ENCODE assay signal across 8 cellular contexts in the genomic region with DNA sequence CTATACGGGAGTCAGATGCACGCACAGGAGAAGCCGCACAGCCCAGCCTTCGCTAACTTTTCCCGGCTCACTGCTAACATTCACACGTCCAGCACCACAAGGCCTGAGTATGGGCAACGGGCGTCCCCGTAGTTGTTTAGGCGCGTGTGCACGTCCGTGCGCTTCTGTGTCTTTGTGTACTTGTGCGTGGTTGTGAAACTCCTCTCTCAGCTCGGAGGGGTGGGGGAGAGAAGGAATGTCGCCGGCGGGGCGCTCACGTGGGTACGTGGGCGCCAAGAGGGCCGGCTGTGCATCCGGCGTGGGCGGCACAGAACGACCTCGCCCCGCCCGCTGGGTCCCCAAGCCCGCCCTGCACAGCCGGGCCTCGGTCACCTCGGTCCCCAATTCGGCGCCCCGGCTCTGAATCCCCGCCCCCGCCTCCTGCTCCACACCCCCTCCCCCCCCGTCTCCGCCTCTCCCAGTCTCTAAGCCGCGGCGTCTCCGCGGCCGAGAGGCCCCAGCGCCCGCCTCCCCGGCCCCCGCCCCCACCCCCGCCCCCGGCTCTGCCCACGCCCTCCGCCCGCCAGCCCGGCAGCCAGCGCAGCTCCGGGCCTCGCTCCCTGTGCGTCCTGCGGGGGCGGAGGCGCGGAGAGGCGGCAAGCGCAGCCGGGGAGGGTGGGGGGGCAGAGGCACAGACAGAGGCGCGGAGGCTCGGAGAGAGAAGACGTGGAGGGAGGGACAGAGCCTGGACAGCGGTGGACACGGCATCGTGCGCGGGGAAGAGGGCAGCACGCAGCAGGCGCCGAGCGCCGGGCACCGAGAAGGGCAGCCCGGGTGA. TPM values are rescaled to one million over a fixed set of nuclear protein-coding genes. Genes with fewer than 3 reads are reported as not detected.
DNase-seq lines count a peak whose midpoint lies in the region; ATAC-seq, FAIRE-seq and TF ChIP-seq lines count a peak whose summit lies in the region.

A gene with protein sequence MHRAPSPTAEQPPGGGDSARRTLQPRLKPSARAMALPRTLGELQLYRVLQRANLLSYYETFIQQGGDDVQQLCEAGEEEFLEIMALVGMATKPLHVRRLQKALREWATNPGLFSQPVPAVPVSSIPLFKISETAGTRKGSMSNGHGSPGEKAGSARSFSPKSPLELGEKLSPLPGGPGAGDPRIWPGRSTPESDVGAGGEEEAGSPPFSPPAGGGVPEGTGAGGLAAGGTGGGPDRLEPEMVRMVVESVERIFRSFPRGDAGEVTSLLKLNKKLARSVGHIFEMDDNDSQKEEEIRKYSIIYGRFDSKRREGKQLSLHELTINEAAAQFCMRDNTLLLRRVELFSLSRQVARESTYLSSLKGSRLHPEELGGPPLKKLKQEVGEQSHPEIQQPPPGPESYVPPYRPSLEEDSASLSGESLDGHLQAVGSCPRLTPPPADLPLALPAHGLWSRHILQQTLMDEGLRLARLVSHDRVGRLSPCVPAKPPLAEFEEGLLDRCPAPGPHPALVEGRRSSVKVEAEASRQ (plus strand): TSS at position 673 of the 817 bp plus-strand sequence. CDS start 158 bp downstream, outside the sequence.

- no peaks in the 10 kb centered on the region for H3K9me3 ChIP-seq in HUES6 (ENCODE audit: control insufficient read depth, insufficient read depth, low read depth, low read length)
- H3K9me3 ChIP-seq in OCI-LY3 (ENCODE audit: insufficient read depth, low read length): no peaks in the 10 kb centered on the region
- no peaks in the 10 kb centered on the region for H3K9me3 ChIP-seq in endothelial cell of umbilical vein (replicated peaks; ENCODE audit: control insufficient read depth, insufficient read depth, low read length)

- H4K20me1 ChIP-seq in OCI-LY3 (ENCODE audit: insufficient read depth, low read length): no peaks in the 10 kb centered on the region
- H4K20me1 ChIP-seq in endothelial cell of umbilical vein (replicated peaks; ENCODE audit: control insufficient read depth, extremely low read depth, insufficient read depth, low read length): no peaks in the 10 kb centered on the region

- peaks cover 61% of the 10 kb centered on the region for H3K4me1 Mint-ChIP-seq in Calu3 (ENCODE audit: low read depth, unreplicated experiment)

- no peak for FAIRE-seq in endothelial cell of umbilical vein (lab: Jason Lieb, UNC)

- dilution Hi-C loops in endothelial cell of umbilical vein (cut with MboI; ENCODE audit: extremely low pct_ligation_motif_present, low sequenced_read_pairs): no loop called here

- peak within 1 kb of the TSS; percentile 62 for H2AFZ ChIP-seq in OCI-LY3 (ENCODE audit: low read depth, low read length)
- peak within 1 kb of the TSS; percentile 65 for H2AFZ ChIP-seq in endothelial cell of umbilical vein (ENCODE audit: low read depth, low read length)

- H3K9ac ChIP-seq in HUES6 (ENCODE audit: low read length) (peak within 1 kb of the TSS; percentile 96), OCI-LY3 (ENCODE audit: low read length) (peak within 1 kb of the TSS; percentile 96), endothelial cell of umbilical vein (replicated peaks; ENCODE audit: extremely low read depth, insufficient read depth, low read length) (peak within 1 kb of the TSS; percentile 41)

- no peaks in the 10 kb centered on the region for H3K27me3 Mint-ChIP-seq in Calu3 (ENCODE audit: unreplicated experiment)

- TF ChIP-seq POLR2A in endothelial cell of umbilical vein (IDR thresholded peaks at IDR 0.05; ENCODE audit: low read depth, low read length): peak; percentile 57

- peak; percentile 97 for DNase-seq in Calu3
- peak; percentile 91 for DNase-seq in activated CD8-positive, alpha-beta memory T cell treated with anti-CD3 and anti-CD28 coated beads, Interleukin-2, amount 50 U/mL, for 48 hours
- DNase-seq in endothelial cell of umbilical vein (ENCODE audit: low read depth, low spot score): peak; percentile 89
- peak; percentile 77 for DNase-seq in middle frontal gyrus (ENCODE audit: extremely low spot score, low spot score)
- DNase-seq in stimulated activated CD8-positive, alpha-beta memory T cell treated with anti-CD3 and anti-CD28 coated beads, Interleukin-15, amount 100 ng/mL, for 48 hours (ENCODE audit: low read depth in 2 of 2): peak; percentile 88 to 91

- peak within 1 kb of the TSS; percentile 87; the same call in 1 of the 2 replicates for H3K27ac ChIP-seq in HUES6 (ENCODE audit: low read depth, low read length)
- peak within 1 kb of the TSS; percentile 70 for H3K27ac ChIP-seq in OCI-LY3 (ENCODE audit: low read length)
- peak within 1 kb of the TSS; percentile 76 for H3K27ac ChIP-seq in endothelial cell of umbilical vein (ENCODE audit: insufficient read depth, low read depth, low read length)

- no peaks in the 10 kb centered on the region for H3K9me3 Mint-ChIP-seq in Calu3 (ENCODE audit: low read depth, unreplicated experiment)

- H3K27ac Mint-ChIP-seq in Calu3 (ENCODE audit: unreplicated experiment): peak within 1 kb of the TSS; percentile 94

- ATAC-seq in GM21423 (IDR thresholded peaks at IDR 0.05; ENCODE audit: unreplicated experiment): peak; percentile 61

- peak within 1 kb of the TSS; percentile 90 for H3K4me3 ChIP-seq in HUES6 (ENCODE audit: low read depth, low read length)
- peak within 1 kb of the TSS; percentile 95 for H3K4me3 ChIP-seq in OCI-LY3 (ENCODE audit: low read length)
- peak within 1 kb of the TSS; percentile 41 to 86 (median 49) for H3K4me3 ChIP-seq in endothelial cell of umbilical vein (replicated peaks in 1 of 3; ENCODE audit: insufficient read depth in 1 of 3, low read depth in 1 of 3, low read length in 3 of 3)

- intact Hi-C loops in Calu3 (cut with micrococcal nuclease; ENCODE audit: unreplicated experiment): loop anchor here (2.0 kb wide), 1 partner anchor 22 kb away; a partner anchor contains a TSS
- intact Hi-C loops in endothelial cell of umbilical vein (cut with micrococcal nuclease): loop anchor here (1.0 to 5.0 kb wide), 2 partner anchors 24 to 401 kb away; a partner anchor contains a TSS

- H3K36me3 ChIP-seq in HUES6 (ENCODE audit: control insufficient read depth, insufficient read depth, low read length) (peaks cover 23% of the 10 kb centered on the region), OCI-LY3 (replicated peaks; ENCODE audit: low read depth, low read length) (no peaks in the 10 kb centered on the region), endothelial cell of umbilical vein (ENCODE audit: control insufficient read depth in 2 of 2, extremely low read depth in 1 of 2, insufficient read depth in 2 of 2, low read length in 2 of 2) (peaks cover 0 to 16% of the 10 kb centered on the region in 2 experiments)

- H3K79me2 ChIP-seq in OCI-LY3 (ENCODE audit: low read length) (no peaks in the 10 kb centered on the region), endothelial cell of umbilical vein (ENCODE audit: control insufficient read depth, insufficient read depth, low read length) (peaks cover 16% of the 10 kb centered on the region)

- H3K4me2 ChIP-seq in OCI-LY3 (ENCODE audit: low read length) (peak within 1 kb of the TSS; percentile 98), endothelial cell of umbilical vein (ENCODE audit: insufficient read depth, low read length) (peak within 1 kb of the TSS; percentile 64)

- BruUV-seq in Calu3 (replicated peaks; lab: Mats Ljungman, UMichigan): no TSS peak
- BruUV-seq in endothelial cell of umbilical vein (replicated peaks; lab: Mats Ljungman, UMichigan): no TSS peak

- peaks cover 76% of the 10 kb centered on the region for H3K36me3 Mint-ChIP-seq in Calu3 (ENCODE audit: insufficient read depth, unreplicated experiment)

- H3K4me1 ChIP-seq in HUES6 (ENCODE audit: control insufficient read depth, insufficient read depth, low read length) (peaks cover 27% of the 10 kb centered on the region), OCI-LY3 (ENCODE audit: low read length) (peaks cover 21% of the 10 kb centered on the region), endothelial cell of umbilical vein (ENCODE audit: control insufficient read depth, extremely low read depth, insufficient read depth, low read length) (peaks cover 18% of the 10 kb centered on the region)

- TF ChIP-seq CTCF in Calu3 (IDR thresholded peaks at IDR 0.05; ENCODE audit: unreplicated experiment): no peak
- TF ChIP-seq CTCF in OCI-LY3 (IDR thresholded peaks at IDR 0.05; ENCODE audit: low read depth, low read length): no peak
- no peak for TF ChIP-seq CTCF in endothelial cell of umbilical vein (IDR thresholded peaks at IDR 0.05; ENCODE audit: extremely low read depth in 1 of 2, insufficient read depth in 1 of 2, low read depth in 1 of 2, low read length in 2 of 2)

- POLR2A ChIA-PET in endothelial cell of umbilical vein (lab: Charles Lee): interaction anchor here (0.7 to 2.5 kb wide), 5 partner anchors 10 to 39 kb away, joined by 3 to 11 read pairs (median 6); a partner anchor contains a TSS

- H3K9me1 ChIP-seq in endothelial cell of umbilical vein (replicated peaks; ENCODE audit: control insufficient read depth, extremely low read depth, insufficient read depth, low read length): no peaks in the 10 kb centered on the region

- no peaks in the 10 kb centered on the region for H3K27me3 ChIP-seq in HUES6 (ENCODE audit: control insufficient read depth, insufficient read depth, low read length)
- no peaks in the 10 kb centered on the region for H3K27me3 ChIP-seq in OCI-LY3 (ENCODE audit: low read depth, low read length)
- no peaks in the 10 kb centered on the region for H3K27me3 ChIP-seq in endothelial cell of umbilical vein (ENCODE audit: control insufficient read depth in 2 of 2, insufficient read depth in 2 of 2, low read length in 2 of 2)

- peak within 1 kb of the TSS; percentile 91 for H3K4me3 Mint-ChIP-seq in Calu3 (ENCODE audit: low read depth, unreplicated experiment)

- CTCF ChIA-PET in Calu3 (lab: Charles Lee) (interaction anchor here (0.6 to 4.5 kb wide), 8 partner anchors 10 to 106 kb away, joined by 3 to 49 read pairs (median 5); a partner anchor contains a TSS), endothelial cell of umbilical vein (lab: Charles Lee) (interaction anchor here (0.6 to 14.4 kb wide), 7 partner anchors 9 to 87 kb away, joined by 3 to 158 read pairs (median 10); a partner anchor contains a TSS)

TF ChIP-seq in endothelial cell of umbilical vein, 7 proteins besides CTCF, POLR2A, EP300 and RAD21:
- TF ChIP-seq EZH2 (IDR thresholded peaks at IDR 0.05; ENCODE audit: borderline replicate concordance, low read depth, low read length, severe bottlenecking) (no peak), POLR2AphosphoS5 (IDR thresholded peaks at IDR 0.05; ENCODE audit: insufficient read depth, low read depth, low read length) (peak; percentile 11)

RNA-seq across cellular contexts. Expression of the gene that starts here (rescaled TPM):
- total RNA-seq in Calu3 (2022) (21.3 and 25.6 TPM in 2 replicates), endothelial cell of umbilical vein (13.4 and 15.9 TPM in 2 replicates)
- 14.6 and 19.5 TPM in 2 replicates for polyA plus RNA-seq in endothelial cell of umbilical vein
- polyA plus RNA-seq in endothelial cell of umbilical vein (2011; cell fraction: cytosol; rRNA removed): 9.2 and 11.3 TPM in 2 replicates
- polyA plus RNA-seq in endothelial cell of umbilical vein (2011; cell fraction: nucleus; rRNA removed): 11.9 and 14.2 TPM in 2 replicates
- 6.5 and 11.1 TPM in 2 replicates for polyA plus RNA-seq in endothelial cell of umbilical vein (2012)
- 20.5 and 21.2 TPM in 2 replicates for polyA minus RNA-seq in endothelial cell of umbilical vein
- 10.1 TPM for polyA minus RNA-seq in endothelial cell of umbilical vein (2011; cell fraction: cytosol; rRNA and poly(A)+ RNA removed)
- polyA minus RNA-seq in endothelial cell of umbilical vein (2011; cell fraction: nucleus; rRNA and poly(A)+ RNA removed): 4.5 and 6.8 TPM in 2 replicates

Comparison
In these comparisons a context has a peak if more than half of its experiments do, and no peak if none do; other contexts are left out.
1. Peak in every context shown above with its lines: DNase-seq, ATAC-seq, H3K4me3 ChIP-seq and H3K27ac ChIP-seq.
2. H3K9ac ChIP-seq: peak in every context shown above with its lines; median percentile 96 in HUES6; 96 in OCI-LY3; 41 in endothelial cell of umbilical vein.